1 cellular context compared by ENCODE assay signal in genomic region chr17:78360371-78361226, GRCh38.
A peak's percentile ranks its signal among the peaks of the same experiment; 100 is the strongest.
TF ChIP-seq lines count a peak whose summit lies in the region.

No MANE protein-coding gene starts in this region.

TF ChIP-seq in HepG2, 621 proteins besides CTCF, POLR2A, EP300 and RAD21 (continued from another document and continues in another):
- TF ChIP-seq, protein P1, sequence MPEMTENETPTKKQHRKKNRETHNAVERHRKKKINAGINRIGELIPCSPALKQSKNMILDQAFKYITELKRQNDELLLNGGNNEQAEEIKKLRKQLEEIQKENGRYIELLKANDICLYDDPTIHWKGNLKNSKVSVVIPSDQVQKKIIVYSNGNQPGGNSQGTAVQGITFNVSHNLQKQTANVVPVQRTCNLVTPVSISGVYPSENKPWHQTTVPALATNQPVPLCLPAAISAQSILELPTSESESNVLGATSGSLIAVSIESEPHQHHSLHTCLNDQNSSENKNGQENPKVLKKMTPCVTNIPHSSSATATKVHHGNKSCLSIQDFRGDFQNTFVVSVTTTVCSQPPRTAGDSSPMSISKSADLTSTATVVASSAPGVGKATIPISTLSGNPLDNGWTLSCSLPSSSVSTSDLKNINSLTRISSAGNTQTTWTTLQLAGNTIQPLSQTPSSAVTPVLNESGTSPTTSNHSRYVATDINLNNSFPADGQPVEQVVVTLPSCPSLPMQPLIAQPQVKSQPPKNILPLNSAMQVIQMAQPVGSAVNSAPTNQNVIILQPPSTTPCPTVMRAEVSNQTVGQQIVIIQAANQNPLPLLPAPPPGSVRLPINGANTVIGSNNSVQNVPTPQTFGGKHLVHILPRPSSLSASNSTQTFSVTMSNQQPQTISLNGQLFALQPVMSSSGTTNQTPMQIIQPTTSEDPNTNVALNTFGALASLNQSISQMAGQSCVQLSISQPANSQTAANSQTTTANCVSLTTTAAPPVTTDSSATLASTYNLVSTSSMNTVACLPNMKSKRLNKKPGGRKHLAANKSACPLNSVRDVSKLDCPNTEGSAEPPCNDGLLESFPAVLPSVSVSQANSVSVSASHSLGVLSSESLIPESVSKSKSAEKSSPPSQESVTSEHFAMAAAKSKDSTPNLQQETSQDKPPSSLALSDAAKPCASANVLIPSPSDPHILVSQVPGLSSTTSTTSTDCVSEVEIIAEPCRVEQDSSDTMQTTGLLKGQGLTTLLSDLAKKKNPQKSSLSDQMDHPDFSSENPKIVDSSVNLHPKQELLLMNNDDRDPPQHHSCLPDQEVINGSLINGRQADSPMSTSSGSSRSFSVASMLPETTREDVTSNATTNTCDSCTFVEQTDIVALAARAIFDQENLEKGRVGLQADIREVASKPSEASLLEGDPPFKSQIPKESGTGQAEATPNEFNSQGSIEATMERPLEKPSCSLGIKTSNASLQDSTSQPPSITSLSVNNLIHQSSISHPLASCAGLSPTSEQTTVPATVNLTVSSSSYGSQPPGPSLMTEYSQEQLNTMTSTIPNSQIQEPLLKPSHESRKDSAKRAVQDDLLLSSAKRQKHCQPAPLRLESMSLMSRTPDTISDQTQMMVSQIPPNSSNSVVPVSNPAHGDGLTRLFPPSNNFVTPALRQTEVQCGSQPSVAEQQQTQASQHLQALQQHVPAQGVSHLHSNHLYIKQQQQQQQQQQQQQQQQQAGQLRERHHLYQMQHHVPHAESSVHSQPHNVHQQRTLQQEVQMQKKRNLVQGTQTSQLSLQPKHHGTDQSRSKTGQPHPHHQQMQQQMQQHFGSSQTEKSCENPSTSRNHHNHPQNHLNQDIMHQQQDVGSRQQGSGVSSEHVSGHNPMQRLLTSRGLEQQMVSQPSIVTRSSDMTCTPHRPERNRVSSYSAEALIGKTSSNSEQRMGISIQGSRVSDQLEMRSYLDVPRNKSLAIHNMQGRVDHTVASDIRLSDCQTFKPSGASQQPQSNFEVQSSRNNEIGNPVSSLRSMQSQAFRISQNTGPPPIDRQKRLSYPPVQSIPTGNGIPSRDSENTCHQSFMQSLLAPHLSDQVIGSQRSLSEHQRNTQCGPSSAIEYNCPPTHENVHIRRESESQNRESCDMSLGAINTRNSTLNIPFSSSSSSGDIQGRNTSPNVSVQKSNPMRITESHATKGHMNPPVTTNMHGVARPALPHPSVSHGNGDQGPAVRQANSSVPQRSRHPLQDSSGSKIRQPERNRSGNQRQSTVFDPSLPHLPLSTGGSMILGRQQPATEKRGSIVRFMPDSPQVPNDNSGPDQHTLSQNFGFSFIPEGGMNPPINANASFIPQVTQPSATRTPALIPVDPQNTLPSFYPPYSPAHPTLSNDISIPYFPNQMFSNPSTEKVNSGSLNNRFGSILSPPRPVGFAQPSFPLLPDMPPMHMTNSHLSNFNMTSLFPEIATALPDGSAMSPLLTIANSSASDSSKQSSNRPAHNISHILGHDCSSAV (CRISPR knock-in tag; IDR thresholded peaks at IDR 0.05; ENCODE audit: borderline replicate concordance) = no peak
- TF ChIP-seq TARDBP (CRISPR knock-in tag; IDR thresholded peaks at IDR 0.05) (0 out of 2 replicates have a peak, but pooled peaks have one; percentile 43), ZNF678 (CRISPR knock-in tag; IDR thresholded peaks at IDR 0.05) (no peak), SNRNP70 (IDR thresholded peaks at IDR 0.05; ENCODE audit: low read depth, low read length) (no peak), AGO2 (optimal IDR thresholded peaks at IDR 0.05; ENCODE audit: low read depth, low read length) (no peak), ARNT2 (CRISPR knock-in tag; IDR thresholded peaks at IDR 0.05; ENCODE audit: low read depth) (no peak), ZNF546 (CRISPR knock-in tag; conservative IDR thresholded peaks at IDR 0.05) (no peak), ZFY (CRISPR knock-in tag; IDR thresholded peaks at IDR 0.05) (peak; percentile 79), TSC22D2 (CRISPR knock-in tag; IDR thresholded peaks at IDR 0.05; ENCODE audit: borderline replicate concordance) (peak; percentile 77; the same call in 1 of the 2 replicates), TAF15 (IDR thresholded peaks at IDR 0.05; ENCODE audit: low read depth, low read length, poor library complexity, severe bottlenecking) (peak; percentile 36), ZSCAN12 (CRISPR knock-in tag; IDR thresholded peaks at IDR 0.05) (no peak), PAXIP1 (CRISPR knock-in tag; conservative IDR thresholded peaks at IDR 0.05) (no peak), ZNF878 (CRISPR knock-in tag; IDR thresholded peaks at IDR 0.05) (no peak), PAWR (CRISPR knock-in tag; IDR thresholded peaks at IDR 0.05; ENCODE audit: borderline replicate concordance) (no peak), THRA (CRISPR knock-in tag; IDR thresholded peaks at IDR 0.05; ENCODE audit: borderline replicate concordance) (peak; percentile 75; the same call in 1 of the 2 replicates), ATF7 (IDR thresholded peaks at IDR 0.05) (no peak), ATF7 (CRISPR knock-in tag; IDR thresholded peaks at IDR 0.05) (no peak), SIN3A (IDR thresholded peaks at IDR 0.05; ENCODE audit: borderline replicate concordance, low read depth, low read length) (no peak), ZKSCAN1 (IDR thresholded peaks at IDR 0.05; ENCODE audit: low read length) (no peak), ATF1 (CRISPR knock-in tag; IDR thresholded peaks at IDR 0.05) (no peak), TEF (CRISPR knock-in tag; IDR thresholded peaks at IDR 0.05) (no peak)
- TF ChIP-seq, protein P2, sequence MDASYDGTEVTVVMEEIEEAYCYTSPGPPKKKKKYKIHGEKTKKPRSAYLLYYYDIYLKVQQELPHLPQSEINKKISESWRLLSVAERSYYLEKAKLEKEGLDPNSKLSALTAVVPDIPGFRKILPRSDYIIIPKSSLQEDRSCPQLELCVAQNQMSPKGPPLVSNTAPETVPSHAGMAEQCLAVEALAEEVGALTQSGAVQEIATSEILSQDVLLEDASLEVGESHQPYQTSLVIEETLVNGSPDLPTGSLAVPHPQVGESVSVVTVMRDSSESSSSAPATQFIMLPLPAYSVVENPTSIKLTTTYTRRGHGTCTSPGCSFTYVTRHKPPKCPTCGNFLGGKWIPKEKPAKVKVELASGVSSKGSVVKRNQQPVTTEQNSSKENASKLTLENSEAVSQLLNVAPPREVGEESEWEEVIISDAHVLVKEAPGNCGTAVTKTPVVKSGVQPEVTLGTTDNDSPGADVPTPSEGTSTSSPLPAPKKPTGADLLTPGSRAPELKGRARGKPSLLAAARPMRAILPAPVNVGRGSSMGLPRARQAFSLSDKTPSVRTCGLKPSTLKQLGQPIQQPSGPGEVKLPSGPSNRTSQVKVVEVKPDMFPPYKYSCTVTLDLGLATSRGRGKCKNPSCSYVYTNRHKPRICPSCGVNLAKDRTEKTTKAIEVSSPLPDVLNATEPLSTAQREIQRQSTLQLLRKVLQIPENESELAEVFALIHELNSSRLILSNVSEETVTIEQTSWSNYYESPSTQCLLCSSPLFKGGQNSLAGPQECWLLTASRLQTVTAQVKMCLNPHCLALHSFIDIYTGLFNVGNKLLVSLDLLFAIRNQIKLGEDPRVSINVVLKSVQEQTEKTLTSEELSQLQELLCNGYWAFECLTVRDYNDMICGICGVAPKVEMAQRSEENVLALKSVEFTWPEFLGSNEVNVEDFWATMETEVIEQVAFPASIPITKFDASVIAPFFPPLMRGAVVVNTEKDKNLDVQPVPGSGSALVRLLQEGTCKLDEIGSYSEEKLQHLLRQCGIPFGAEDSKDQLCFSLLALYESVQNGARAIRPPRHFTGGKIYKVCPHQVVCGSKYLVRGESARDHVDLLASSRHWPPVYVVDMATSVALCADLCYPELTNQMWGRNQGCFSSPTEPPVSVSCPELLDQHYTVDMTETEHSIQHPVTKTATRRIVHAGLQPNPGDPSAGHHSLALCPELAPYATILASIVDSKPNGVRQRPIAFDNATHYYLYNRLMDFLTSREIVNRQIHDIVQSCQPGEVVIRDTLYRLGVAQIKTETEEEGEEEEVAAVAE (CRISPR knock-in tag; IDR thresholded peaks at IDR 0.05; ENCODE audit: borderline replicate concordance) = no peak; the same call in 1 of the 2 replicates
- TF ChIP-seq, protein P3, sequence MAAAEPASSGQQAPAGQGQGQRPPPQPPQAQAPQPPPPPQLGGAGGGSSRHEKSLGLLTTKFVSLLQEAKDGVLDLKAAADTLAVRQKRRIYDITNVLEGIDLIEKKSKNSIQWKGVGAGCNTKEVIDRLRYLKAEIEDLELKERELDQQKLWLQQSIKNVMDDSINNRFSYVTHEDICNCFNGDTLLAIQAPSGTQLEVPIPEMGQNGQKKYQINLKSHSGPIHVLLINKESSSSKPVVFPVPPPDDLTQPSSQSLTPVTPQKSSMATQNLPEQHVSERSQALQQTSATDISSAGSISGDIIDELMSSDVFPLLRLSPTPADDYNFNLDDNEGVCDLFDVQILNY (CRISPR knock-in tag; conservative IDR thresholded peaks at IDR 0.05) = no peak
- TF ChIP-seq, protein P4, sequence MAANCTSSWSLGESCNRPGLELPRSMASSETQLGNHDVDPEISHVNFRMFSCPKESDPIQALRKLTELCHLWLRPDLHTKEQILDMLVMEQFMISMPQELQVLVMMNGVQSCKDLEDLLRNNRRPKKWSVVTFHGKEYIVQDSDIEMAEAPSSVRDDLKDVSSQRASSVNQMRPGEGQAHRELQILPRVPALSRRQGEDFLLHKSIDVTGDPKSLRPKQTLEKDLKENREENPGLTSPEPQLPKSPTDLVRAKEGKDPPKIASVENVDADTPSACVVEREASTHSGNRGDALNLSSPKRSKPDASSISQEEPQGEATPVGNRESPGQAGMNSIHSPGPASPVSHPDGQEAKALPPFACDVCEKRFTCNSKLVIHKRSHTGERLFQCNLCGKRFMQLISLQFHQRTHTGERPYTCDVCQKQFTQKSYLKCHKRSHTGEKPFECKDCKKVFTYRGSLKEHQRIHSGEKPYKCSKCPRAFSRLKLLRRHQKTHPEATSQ (CRISPR knock-in tag; IDR thresholded peaks at IDR 0.05; ENCODE audit: borderline replicate concordance) = no peak
- TF ChIP-seq, protein P5, sequence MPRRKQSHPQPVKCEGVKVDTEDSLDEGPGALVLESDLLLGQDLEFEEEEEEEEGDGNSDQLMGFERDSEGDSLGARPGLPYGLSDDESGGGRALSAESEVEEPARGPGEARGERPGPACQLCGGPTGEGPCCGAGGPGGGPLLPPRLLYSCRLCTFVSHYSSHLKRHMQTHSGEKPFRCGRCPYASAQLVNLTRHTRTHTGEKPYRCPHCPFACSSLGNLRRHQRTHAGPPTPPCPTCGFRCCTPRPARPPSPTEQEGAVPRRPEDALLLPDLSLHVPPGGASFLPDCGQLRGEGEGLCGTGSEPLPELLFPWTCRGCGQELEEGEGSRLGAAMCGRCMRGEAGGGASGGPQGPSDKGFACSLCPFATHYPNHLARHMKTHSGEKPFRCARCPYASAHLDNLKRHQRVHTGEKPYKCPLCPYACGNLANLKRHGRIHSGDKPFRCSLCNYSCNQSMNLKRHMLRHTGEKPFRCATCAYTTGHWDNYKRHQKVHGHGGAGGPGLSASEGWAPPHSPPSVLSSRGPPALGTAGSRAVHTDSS (CRISPR knock-in tag; conservative IDR thresholded peaks at IDR 0.05) = no peak
